ENCODE assay signal across 9 cellular contexts in the genomic region with DNA sequence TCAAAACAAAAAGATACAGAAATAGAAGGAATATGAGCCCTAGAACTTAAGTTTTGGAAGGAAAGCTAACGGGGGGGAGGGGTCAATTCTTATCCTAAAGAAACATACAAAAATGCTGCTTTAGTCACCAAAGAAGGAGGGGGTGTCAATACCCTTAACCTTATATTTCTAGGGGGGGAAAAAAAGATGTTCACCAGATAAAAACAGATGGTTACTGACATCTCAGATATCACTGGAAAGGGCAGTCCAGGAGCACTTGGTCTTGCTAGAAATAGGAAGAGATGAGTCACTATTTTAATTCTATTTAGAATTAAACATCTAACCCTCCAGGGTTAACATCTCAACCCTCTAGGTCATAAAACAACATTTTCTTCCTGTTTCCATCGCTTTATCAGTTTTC. TPM values are rescaled to one million over a fixed set of nuclear protein-coding genes. Genes with fewer than 3 reads are reported as not detected.
DNase-seq lines count a peak whose midpoint lies in the region; ATAC-seq and TF ChIP-seq lines count a peak whose summit lies in the region.
"Had no signal": no experiment of that assay in that cellular context is flagged by ENCODE, and none has a peak within 500 bp of the region (broad histone marks: within the 10 kb centered on the region; RNA-seq: fewer than 3 reads in every experiment).

No MANE protein-coding gene starts in this region.

- TF ChIP-seq POLR2A in thyroid gland (IDR thresholded peaks at IDR 0.05) = no peak

- POLR2A ChIA-PET in activated CD4-positive, alpha-beta T cell treated with anti-CD3 and anti-CD28 coated beads, Interleukin-2, amount 10 ng/mL, durations not matched to agents 7 days and 5 days (lab: Charles Lee) = interaction anchor here (0.6 kb wide), 1 partner anchor 25 kb away, joined by 4 read pairs; no protein-coding TSS in a partner anchor

- CTCF ChIA-PET in activated CD4-positive, alpha-beta T cell treated with anti-CD3 and anti-CD28 coated beads, Interleukin-2, amount 10 ng/mL, durations not matched to agents 7 days and 5 days (lab: Charles Lee) = interaction anchor here (1.0 to 14.1 kb wide), 9 partner anchors 11 to 351 kb away, joined by 3 to 318 read pairs (median 4); a partner anchor contains a TSS

- no peaks in the 10 kb centered on the region for H3K9me3 Mint-ChIP-seq in activated CD4-positive, alpha-beta T cell treated with anti-CD3 and anti-CD28 coated beads, Interleukin-2, amount 10 ng/mL, durations not matched to agents 7 days and 5 days
- H3K9me3 Mint-ChIP-seq in activated naive CD8-positive, alpha-beta T cell (ENCODE audit: low read depth) = no peaks in the 10 kb centered on the region

- intact Hi-C loops in thyroid gland (cut with DNase I) = no loop called here

- H3K27ac Mint-ChIP-seq in activated CD4-positive, alpha-beta T cell treated with anti-CD3 and anti-CD28 coated beads, Interleukin-2, amount 10 ng/mL, durations not matched to agents 7 days and 5 days = peak overlapping the region; percentile 97
- peak overlapping the region; percentile 96 for H3K27ac Mint-ChIP-seq in activated naive CD8-positive, alpha-beta T cell

- 31 to 33% methylated on average over 2 of the region's 2 CpGs for WGBS in thyroid gland, 2 donors

- H3K27ac ChIP-seq in thyroid gland = peak overlapping the region; percentile 94 to 98 (median 95)

- no peak for DNase-seq in activated CD4-positive, alpha-beta T cell treated with anti-CD3 and anti-CD28 coated beads, Interleukin-2, amount 10 ng/mL, durations not matched to agents 7 days and 5 days
- DNase-seq in activated CD4-positive, alpha-beta T cell treated with anti-CD3 and anti-CD28 coated beads, Interleukin-2, amount 50 U/mL, for 48 hours = no peak
- no peak for DNase-seq in kidney epithelial cell (ENCODE audit: low read depth)
- DNase-seq in thyroid gland = no peak
- DNase-seq in NCI-H774 (lab: John Stamatoyannopoulos, UW) = no peak
- DNase-seq: activated gamma-delta T cell treated with Interleukin-2 at 50 U/mL for 16 hours had no signal

- H3K36me3 Mint-ChIP-seq in activated CD4-positive, alpha-beta T cell treated with anti-CD3 and anti-CD28 coated beads, Interleukin-2, amount 10 ng/mL, durations not matched to agents 7 days and 5 days (ENCODE audit: low read depth) = peaks cover 61% of the 10 kb centered on the region
- H3K36me3 Mint-ChIP-seq in activated naive CD8-positive, alpha-beta T cell = peaks cover 6% of the 10 kb centered on the region

- no peaks in the 10 kb centered on the region for H3K9me3 ChIP-seq in thyroid gland

- peaks cover 59% of the 10 kb centered on the region for H3K4me1 Mint-ChIP-seq in activated CD4-positive, alpha-beta T cell treated with anti-CD3 and anti-CD28 coated beads, Interleukin-2, amount 10 ng/mL, durations not matched to agents 7 days and 5 days
- peaks cover 61% of the 10 kb centered on the region for H3K4me1 Mint-ChIP-seq in activated naive CD8-positive, alpha-beta T cell (ENCODE audit: low read depth)

- TF ChIP-seq CTCF in kidney epithelial cell (IDR thresholded peaks at IDR 0.05; ENCODE audit: insufficient read depth, low read length, poor library complexity, severe bottlenecking) (no peak), thyroid gland (IDR thresholded peaks at IDR 0.05) (no peak)

- peak overlapping the region; percentile 99 for H3K4me3 Mint-ChIP-seq in activated CD4-positive, alpha-beta T cell treated with anti-CD3 and anti-CD28 coated beads, Interleukin-2, amount 10 ng/mL, durations not matched to agents 7 days and 5 days
- H3K4me3 Mint-ChIP-seq in activated naive CD8-positive, alpha-beta T cell = peak overlapping the region; percentile 99

- H3K4me3 ChIP-seq in kidney epithelial cell (ENCODE audit: low read depth, low read length) (peak overlapping the region; percentile 90), thyroid gland (replicated peaks in 1 of 3) (peak overlapping the region in 1 of 3 donors; percentile 82)

- H3K27me3 ChIP-seq in kidney epithelial cell (ENCODE audit: control insufficient read depth, insufficient read depth, low read length) = no peaks in the 10 kb centered on the region
- no peaks in the 10 kb centered on the region for H3K27me3 ChIP-seq in thyroid gland

- H3K36me3 ChIP-seq in kidney epithelial cell (ENCODE audit: control insufficient read depth, insufficient read depth, low read length) (peaks cover 2% of the 10 kb centered on the region), thyroid gland (peaks cover 13 to 14% of the 10 kb centered on the region in 2 donors)

- ATAC-seq in HG03280 (IDR thresholded peaks at IDR 0.05; ENCODE audit: unreplicated experiment) (no peak), GM21786 (IDR thresholded peaks at IDR 0.05; ENCODE audit: unreplicated experiment) (no peak)

- no peaks in the 10 kb centered on the region for H3K27me3 Mint-ChIP-seq in activated CD4-positive, alpha-beta T cell treated with anti-CD3 and anti-CD28 coated beads, Interleukin-2, amount 10 ng/mL, durations not matched to agents 7 days and 5 days
- H3K27me3 Mint-ChIP-seq in activated naive CD8-positive, alpha-beta T cell = no peaks in the 10 kb centered on the region

- H3K4me1 ChIP-seq in thyroid gland = peaks cover 24 to 31% of the 10 kb centered on the region in 2 donors

RNA-seq across cellular contexts. Expression of a gene that starts 1.7 kb away (rescaled TPM):
- total RNA-seq in activated CD4-positive, alpha-beta T cell treated with anti-CD3 and anti-CD28 coated beads, Interleukin-2, amount 10 ng/mL, durations not matched to agents 7 days and 5 days = 100 to 1,000 TPM; 297 to 302 TPM
- 99.7 and 103 TPM in 2 replicates for total RNA-seq in kidney epithelial cell
- total RNA-seq in thyroid gland = 100 to 1,000 TPM in 1 of 4 donors, 10 to 100 TPM in 3; 82.1 to 103 (median 89.7) TPM

RNA-seq across cellular contexts. Expression of a gene that starts 19.5 kb away (rescaled TPM):
- 10 to 100 TPM; 70.2 to 73.9 TPM for total RNA-seq in activated CD4-positive, alpha-beta T cell treated with anti-CD3 and anti-CD28 coated beads, Interleukin-2, amount 10 ng/mL, durations not matched to agents 7 days and 5 days
- total RNA-seq in kidney epithelial cell (39.7 and 54.2 TPM in 2 replicates), thyroid gland (10 to 100 TPM; 44.2 to 62.7 (median 54.6) TPM)

RNA-seq across cellular contexts. Expression of a gene that starts 19.7 kb away (rescaled TPM):
- 10 to 100 TPM; 25.1 to 26.9 TPM for total RNA-seq in activated CD4-positive, alpha-beta T cell treated with anti-CD3 and anti-CD28 coated beads, Interleukin-2, amount 10 ng/mL, durations not matched to agents 7 days and 5 days
- 7.8 and 12.6 TPM in 2 replicates for total RNA-seq in kidney epithelial cell
- 1 to 10 TPM; 2.4 to 5.7 (median 4.6) TPM for total RNA-seq in thyroid gland

RNA-seq across cellular contexts. Expression of a gene that starts 34.1 kb away (rescaled TPM):
- total RNA-seq in activated CD4-positive, alpha-beta T cell treated with anti-CD3 and anti-CD28 coated beads, Interleukin-2, amount 10 ng/mL, durations not matched to agents 7 days and 5 days = 10 to 100 TPM; 58.0 to 59.3 TPM
- total RNA-seq in kidney epithelial cell (18.1 and 38.5 TPM in 2 replicates), thyroid gland (10 to 100 TPM; 15.2 to 28.3 (median 22.7) TPM)
